ENCODE assay signal across 8 cellular contexts in genomic region chr1:173206816-173207595, GRCh38. TPM values are rescaled to one million over a fixed set of nuclear protein-coding genes. Genes with fewer than 3 reads are reported as not detected.
DNase-seq lines count a peak whose midpoint lies in the region; ATAC-seq and TF ChIP-seq lines count a peak whose summit lies in the region.

Gene TNFSF4 (minus strand): TSS chr1:173207331. CDS start chr1:173207176, 155 bp downstream.

- H3K27me3 Mint-ChIP-seq in activated naive CD8-positive, alpha-beta T cell: no peaks in the 10 kb centered on the region

- peaks cover 53% of the 10 kb centered on the region for H3K4me1 Mint-ChIP-seq in activated naive CD8-positive, alpha-beta T cell (ENCODE audit: low read depth)

- peak within 1 kb of the TSS; percentile 79 for H3K4me3 Mint-ChIP-seq in activated naive CD8-positive, alpha-beta T cell

- H3K9me3 ChIP-seq in muscle layer of duodenum (ENCODE audit: control insufficient read depth in 1 of 2, low read length in 2 of 2): no peaks in the 10 kb centered on the region

- no peak for TF ChIP-seq CTCF in AG09309 (IDR thresholded peaks at IDR 0.05; ENCODE audit: control insufficient read depth, insufficient read depth, low read depth, low read length, missing control alignments)

- H3K9me3 Mint-ChIP-seq in activated naive CD8-positive, alpha-beta T cell (ENCODE audit: low read depth): no peaks in the 10 kb centered on the region

- peak within 1 kb of the TSS; percentile 25 for H3K27ac ChIP-seq in muscle layer of duodenum (ENCODE audit: low read length)

- H3K36me3 ChIP-seq in muscle layer of duodenum (ENCODE audit: control insufficient read depth in 1 of 2, insufficient read depth in 2 of 2, low read length in 2 of 2): no peaks in the 10 kb centered on the region

- H3K4me1 ChIP-seq in muscle layer of duodenum (ENCODE audit: control insufficient read depth in 1 of 2, insufficient read depth in 2 of 2, low read length in 2 of 2): peaks cover 6 to 12% of the 10 kb centered on the region in 2 donors

- intact Hi-C loops in posterior cingulate gyrus (cut with DNase I): no loop called here

- peak within 1 kb of the TSS; percentile 85 for H3K27ac Mint-ChIP-seq in activated naive CD8-positive, alpha-beta T cell

- no peaks in the 10 kb centered on the region for H3K27me3 ChIP-seq in muscle layer of duodenum (ENCODE audit: low read depth, low read length)

- no peak for DNase-seq in AG09309 (ENCODE audit: low read depth)
- peak; percentile 91 for DNase-seq in LHCN-M2 (ENCODE audit: low read depth)
- no peak for DNase-seq in posterior cingulate gyrus
- DNase-seq in SHP77 treated with DMSO at 0.1 percent for 48 hours (lab: John Stamatoyannopoulos, UW): no peak
- DNase-seq in NCI-H187 (lab: John Stamatoyannopoulos, UW): no peak

- peak within 1 kb of the TSS; percentile 0 for H3K4me3 ChIP-seq in AG09309 (ENCODE audit: control insufficient read depth, low read depth, low read length)
- H3K4me3 ChIP-seq in muscle layer of duodenum (ENCODE audit: low read depth in 1 of 2, low read length in 2 of 2): peak within 1 kb of the TSS; percentile 23 to 54

- H3K36me3 Mint-ChIP-seq in activated naive CD8-positive, alpha-beta T cell: no peaks in the 10 kb centered on the region

- ATAC-seq in GM18909 (IDR thresholded peaks at IDR 0.05; ENCODE audit: poor library complexity, unreplicated experiment): no peak

RNA-seq across cellular contexts. Expression of gene TNFSF4, which starts in this region (rescaled TPM):
- 23.9 and 26.1 TPM in 2 replicates for total RNA-seq in LHCN-M2 (2014; rRNA removed)
- 34.3 TPM for polyA plus RNA-seq in LHCN-M2 (2012)
